22 cellular contexts compared by ENCODE assay signal in genomic region chr4:17939061-17939460, GRCh38.
DNase-seq lines count a peak whose midpoint lies in the region; ATAC-seq, FAIRE-seq and TF ChIP-seq lines count a peak whose summit lies in the region.
"Had no signal": no experiment of that assay in that cellular context is flagged by ENCODE, and none has a peak within 500 bp of the region (broad histone marks: within the 10 kb centered on the region; RNA-seq: fewer than 3 reads in every experiment).

No MANE protein-coding gene starts in this region.

- no peaks in the 10 kb centered on the region for H3K9me3 ChIP-seq in vagina
- H3K9me3 ChIP-seq: BE2C, Caco-2 had no signal

- no CpG with 5 or more reads among the region's 2 CpGs for WGBS in mesendoderm (ENCODE audit: extremely low coverage, insufficient coverage, low lambda C conversion rate)

- H2BK5ac ChIP-seq in mesendoderm (ENCODE audit: low read length), result no peak overlapping the region

- H3K36me3 ChIP-seq in mesendoderm (ENCODE audit: control insufficient read depth, insufficient read depth, low read length) (no peaks in the 10 kb centered on the region), vagina (no peaks in the 10 kb centered on the region)
- H3K36me3 ChIP-seq: BE2C had no signal

- TF ChIP-seq CTCF in D721Med (IDR thresholded peaks at IDR 0.05; ENCODE audit: insufficient read depth, missing control alignments) (no peak), vagina (IDR thresholded peaks at IDR 0.05) (no peak)

- H3K56ac ChIP-seq in mesendoderm (ENCODE audit: low read length), result no peak overlapping the region

- no peak overlapping the region for H4K5ac ChIP-seq in mesendoderm (ENCODE audit: low read length)

- H2BK120ac ChIP-seq in mesendoderm (ENCODE audit: low read depth, low read length), result no peak overlapping the region

- peak; percentile 64 for FAIRE-seq in D721Med (lab: Jason Lieb, UNC)
- FAIRE-seq: A204.1, GM12878, H54, HTR-8/SVneo had no signal

- no peaks in the 10 kb centered on the region for H3K79me2 ChIP-seq in mesendoderm (ENCODE audit: control insufficient read depth, insufficient read depth, low read length)

- H3K9ac ChIP-seq in mesendoderm (ENCODE audit: low read length), result no peak overlapping the region

- no peak overlapping the region for H3K23ac ChIP-seq in mesendoderm (ENCODE audit: low read length)

- no peak overlapping the region for H2AK5ac ChIP-seq in mesendoderm (ENCODE audit: low read length)

- H3K4me3 ChIP-seq in mesendoderm (ENCODE audit: low read length), result no peak overlapping the region
- H3K4me3 ChIP-seq in vagina, result no peak overlapping the region
- H3K4me3 ChIP-seq: GM12878, GM23338, K562 had no signal

- no peak overlapping the region for H3K18ac ChIP-seq in mesendoderm (ENCODE audit: low read length)

- intact Hi-C loops in vagina (cut with DNase I), result no loop called here

- no peak overlapping the region for H2BK15ac ChIP-seq in mesendoderm (replicated peaks; ENCODE audit: low read depth)

- H3K4ac ChIP-seq in mesendoderm (ENCODE audit: low read depth, low read length), result no peak overlapping the region

- H3K27ac ChIP-seq in mesendoderm (ENCODE audit: low read depth, low read length) (no peak overlapping the region), vagina (no peak overlapping the region)

- H3K4me1 ChIP-seq in mesendoderm (ENCODE audit: control insufficient read depth, low read depth, low read length), result no peaks in the 10 kb centered on the region
- peaks cover 4% of the 10 kb centered on the region for H3K4me1 ChIP-seq in vagina
- H3K4me1 ChIP-seq: BE2C, Caco-2 had no signal

- no peak for TF ChIP-seq POLR2A in vagina (IDR thresholded peaks at IDR 0.05)

- no peaks in the 10 kb centered on the region for H3K27me3 ChIP-seq in mesendoderm (ENCODE audit: insufficient read depth, low read length, poor library complexity)
- H3K27me3 ChIP-seq in vagina, result no peaks in the 10 kb centered on the region
- H3K27me3 ChIP-seq: BE2C had no signal

- ATAC-seq in GM18517 (IDR thresholded peaks at IDR 0.05; ENCODE audit: unreplicated experiment), result no peak
- ATAC-seq: GM12878, GM23338, K562 had no signal

- DNase-seq in D721Med (ENCODE audit: insufficient read length, low spot score) (no peak), EH (ENCODE audit: low read depth) (peak; percentile 35), amniotic epithelial cell (ENCODE audit: low read depth) (peak; percentile 59), iris pigment epithelial cell (ENCODE audit: low read depth) (peak; percentile 9), mesendoderm (no peak), vagina (ENCODE audit: extremely low spot score in 2 of 2) (no peak)
- DNase-seq: ACHN; BE2C; C1 segment of cervical spinal cord; Caco-2; CD4-positive, CD25-positive, alpha-beta regulatory T cell; DMS153; DMS79; HCEC 1CT; IMR-90 had no signal

- no peak overlapping the region for H3K4me2 ChIP-seq in mesendoderm (ENCODE audit: low read length)
- H3K4me2 ChIP-seq: GM23338 had no signal

- no peak overlapping the region for H4K8ac ChIP-seq in mesendoderm (ENCODE audit: low read depth, low read length)

- H3K79me1 ChIP-seq in mesendoderm (ENCODE audit: low read length), result no peaks in the 10 kb centered on the region

Comparison
In these comparisons a context has a peak if more than half of its experiments do, and no peak if none do; other contexts are left out.
1. DNase-seq: peak in EH (single experiment), amniotic epithelial cell (single experiment) and iris pigment epithelial cell (single experiment); none in D721Med (single experiment), mesendoderm (single experiment) and vagina (0 of 2).